Comparison of ENCODE assay signal across 1 cellular context in genomic region chr7:155203059-155203881, GRCh38.
TF ChIP-seq lines count a peak whose summit lies in the region.

No MANE protein-coding gene starts in this region.

TF ChIP-seq in H1, 55 proteins besides CTCF, POLR2A, EP300 and RAD21:
- no peak for TF ChIP-seq RNF2 (IDR thresholded peaks at IDR 0.05; ENCODE audit: borderline replicate concordance, low read depth, low read length, missing control alignments, poor library complexity, severe bottlenecking)
- no peak for TF ChIP-seq EZH2 (IDR thresholded peaks at IDR 0.05; ENCODE audit: low read depth, low read length, severe bottlenecking)
- TF ChIP-seq, protein P1, sequence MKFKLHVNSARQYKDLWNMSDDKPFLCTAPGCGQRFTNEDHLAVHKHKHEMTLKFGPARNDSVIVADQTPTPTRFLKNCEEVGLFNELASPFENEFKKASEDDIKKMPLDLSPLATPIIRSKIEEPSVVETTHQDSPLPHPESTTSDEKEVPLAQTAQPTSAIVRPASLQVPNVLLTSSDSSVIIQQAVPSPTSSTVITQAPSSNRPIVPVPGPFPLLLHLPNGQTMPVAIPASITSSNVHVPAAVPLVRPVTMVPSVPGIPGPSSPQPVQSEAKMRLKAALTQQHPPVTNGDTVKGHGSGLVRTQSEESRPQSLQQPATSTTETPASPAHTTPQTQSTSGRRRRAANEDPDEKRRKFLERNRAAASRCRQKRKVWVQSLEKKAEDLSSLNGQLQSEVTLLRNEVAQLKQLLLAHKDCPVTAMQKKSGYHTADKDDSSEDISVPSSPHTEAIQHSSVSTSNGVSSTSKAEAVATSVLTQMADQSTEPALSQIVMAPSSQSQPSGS (IDR thresholded peaks at IDR 0.05; ENCODE audit: low read length), result no peak
- no peak for TF ChIP-seq TBP (IDR thresholded peaks at IDR 0.05; ENCODE audit: low read depth, low read length)
- TF ChIP-seq RFX5 (IDR thresholded peaks at IDR 0.05; ENCODE audit: borderline replicate concordance, low read depth, low read length), result no peak
